13 cellular contexts compared by ENCODE assay signal in the genomic region with DNA sequence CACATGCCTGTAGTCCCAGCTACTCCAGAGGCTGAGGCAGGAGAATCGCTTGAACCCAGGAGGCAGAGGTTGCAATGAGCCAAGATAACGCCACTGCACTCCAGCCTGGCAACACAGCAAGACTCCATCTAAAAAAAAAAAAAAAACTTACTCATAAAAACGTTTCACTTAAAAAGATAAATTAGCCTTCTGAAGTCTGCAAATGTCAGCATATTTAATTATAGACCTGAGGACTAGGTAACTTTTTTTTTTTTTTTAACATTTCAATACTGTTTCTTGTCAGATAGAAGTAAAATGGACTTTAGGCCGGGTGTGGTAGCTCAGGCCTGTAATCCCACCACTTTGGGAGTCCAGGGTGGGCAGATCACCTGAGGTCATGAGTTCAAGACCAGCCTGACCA. TPM values are rescaled to one million over a fixed set of nuclear protein-coding genes. Genes with fewer than 3 reads are reported as not detected.
"Had no signal": no experiment of that assay in that cellular context is flagged by ENCODE, and none has a peak within 500 bp of the region (broad histone marks: within the 10 kb centered on the region; RNA-seq: fewer than 3 reads in every experiment).

No MANE protein-coding gene starts in this region.

RNA-seq across cellular contexts. Expression of gene SLC25A2, which starts 13.1 kb away (rescaled TPM):
- total RNA-seq: epithelial cell of proximal tubule, foreskin keratinocyte, frontal cortex, heart left ventricle, left ventricle myocardium inferior, mucosa of gallbladder had no signal
- polyA plus RNA-seq: endothelial cell of umbilical vein, fibroblast of lung, foreskin keratinocyte, heart left ventricle, hepatocyte, immature natural killer cell, liver, mammary epithelial cell had no signal

RNA-seq across cellular contexts. Expression of gene PCDHGA1, which starts 13.4 kb away (rescaled TPM):
- total RNA-seq: mononuclear cell had no signal
- polyA plus RNA-seq: foreskin keratinocyte, hepatocyte, immature natural killer cell had no signal

RNA-seq across cellular contexts. Expression of gene PCDHGA2, which starts 21.6 kb away (rescaled TPM):
- total RNA-seq: hepatocyte, mononuclear cell had no signal
- polyA plus RNA-seq: hepatocyte, immature natural killer cell had no signal

RNA-seq across cellular contexts. Expression of gene PCDHGA3, which starts 26.7 kb away (rescaled TPM):
- total RNA-seq: foreskin keratinocyte, hepatocyte had no signal
- polyA plus RNA-seq: hepatocyte had no signal
